14 cellular contexts compared by ENCODE assay signal in the genomic region with DNA sequence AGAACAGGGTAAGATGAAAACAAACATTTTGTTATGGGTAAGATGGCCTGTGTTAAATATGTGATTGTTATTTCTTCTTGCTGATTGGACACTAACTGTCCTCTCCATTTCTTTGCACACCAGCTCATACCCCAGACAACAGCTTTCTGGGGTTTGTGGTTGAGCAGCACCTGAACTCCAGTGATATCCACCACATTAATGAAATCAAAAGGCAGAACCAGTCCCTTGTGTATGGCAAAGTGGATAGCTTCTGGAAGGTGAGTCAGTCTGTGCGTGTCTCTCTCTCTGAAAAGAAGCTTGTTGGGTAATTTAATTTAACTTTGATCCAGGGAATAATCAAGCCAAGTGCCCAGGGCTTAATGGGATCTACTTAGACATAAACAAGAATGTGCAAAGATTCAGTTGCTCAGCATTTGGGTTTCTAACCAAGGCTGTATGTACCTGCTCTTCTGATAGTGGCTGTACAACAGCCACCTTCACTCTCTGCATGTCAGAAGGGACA.
DNase-seq lines count a peak whose midpoint lies in the region; ATAC-seq and TF ChIP-seq lines count a peak whose summit lies in the region.
"Had no signal": no experiment of that assay in that cellular context is flagged by ENCODE, and none has a peak within 500 bp of the region (broad histone marks: within the 10 kb centered on the region; RNA-seq: fewer than 3 reads in every experiment).

No MANE protein-coding gene starts in this region.

- TF ChIP-seq CTCF in heart left ventricle (IDR thresholded peaks at IDR 0.05) = no peak
- TF ChIP-seq CTCF in WERI-Rb-1 (IDR thresholded peaks at IDR 0.05; ENCODE audit: low read depth, low read length) = no peak

- H3K9me3 ChIP-seq in heart left ventricle = no peaks in the 10 kb centered on the region
- H3K9me3 ChIP-seq in WERI-Rb-1 (ENCODE audit: severe bottlenecking) = no peaks in the 10 kb centered on the region
- H3K9me3 ChIP-seq: SK-N-SH had no signal

- H3K4me3 ChIP-seq in heart left ventricle (no peak overlapping the region), WERI-Rb-1 (ENCODE audit: low read depth, low read length) (no peak overlapping the region)
- H3K4me3 ChIP-seq: PC-9 had no signal

- H3K27me3 ChIP-seq in heart left ventricle = no peaks in the 10 kb centered on the region
- no peaks in the 10 kb centered on the region for H3K27me3 ChIP-seq in WERI-Rb-1 (ENCODE audit: insufficient read depth, low read depth, severe bottlenecking)

- peak overlapping the region in 2 of 3 donors; percentile 51 to 82 for H3K27ac Mint-ChIP-seq in IgD-negative memory B cell
- H3K27ac Mint-ChIP-seq: HFFc6 had no signal

- H3K4me1 ChIP-seq in heart left ventricle = peaks cover 0 to 58% (median 42%) of the 10 kb centered on the region in 12 donors

- H3K27me3 Mint-ChIP-seq in IgD-negative memory B cell = no peaks in the 10 kb centered on the region
- H3K27me3 Mint-ChIP-seq: CD8-positive, alpha-beta memory T cell had no signal

- 80 to 100% (median 87%) methylated on average over 1 of the region's 1 CpG for WGBS in heart left ventricle, 4 donors

- intact Hi-C loops in heart left ventricle (cut with DNase I) = loop anchor here in 3 of 10 donors (5.0 to 10.0 kb wide), 2 partner anchors 87 to 105 kb away; no protein-coding TSS in a partner anchor
- intact Hi-C loops in left ventricle myocardium superior (cut with micrococcal nuclease) = loop anchor here (10.0 kb wide), 1 partner anchor 57 kb away; no protein-coding TSS in a partner anchor

- peaks cover 0 to 44% (median 11%) of the 10 kb centered on the region in 9 donors for H3K36me3 ChIP-seq in heart left ventricle
- peaks cover 15% of the 10 kb centered on the region for H3K36me3 ChIP-seq in WERI-Rb-1

- H3K9me3 Mint-ChIP-seq in IgD-negative memory B cell = no peaks in the 10 kb centered on the region
- H3K9me3 Mint-ChIP-seq: CD8-positive, alpha-beta memory T cell; HFFc6 had no signal

- no peak overlapping the region for H3K4me3 Mint-ChIP-seq in IgD-negative memory B cell
- H3K4me3 Mint-ChIP-seq: CD8-positive, alpha-beta memory T cell; HFFc6 had no signal

- DNase-seq in heart left ventricle (no peak), left ventricle myocardium superior (no peak), astrocyte of the hippocampus (ENCODE audit: low read depth, low spot score) (peak; percentile 16), renal cortical epithelial cell (ENCODE audit: low read depth) (peak; percentile 71), WERI-Rb-1 (no peak), DMS114 treated with DMSO at 0.1 percent for 48 hours (lab: John Stamatoyannopoulos, UW; ENCODE audit: unreplicated experiment) (no peak)
- DNase-seq: CD8-positive, alpha-beta memory T cell; EL; HFFc6; Kasumi-1; PC-9; SK-N-SH had no signal

- H3K4me1 Mint-ChIP-seq in IgD-negative memory B cell = peaks cover 5 to 14% (median 13%) of the 10 kb centered on the region in 3 donors

- ATAC-seq in heart left ventricle (no peak), left ventricle myocardium superior (no peak), HG03520 (IDR thresholded peaks at IDR 0.05; ENCODE audit: unreplicated experiment) (no peak)

- peaks cover 11% of the 10 kb centered on the region for H3K36me3 Mint-ChIP-seq in IgD-negative memory B cell

- peak overlapping the region in 7 of 12 donors; percentile 22 to 86 (median 73) for H3K27ac ChIP-seq in heart left ventricle
- H3K27ac ChIP-seq in WERI-Rb-1 = no peak overlapping the region
- H3K27ac ChIP-seq: PC-9 had no signal

- no peak for TF ChIP-seq POLR2A in heart left ventricle (IDR thresholded peaks at IDR 0.05)

Comparison
In these comparisons a context has a peak if more than half of its experiments do, and no peak if none do; other contexts are left out.
1. DNase-seq: peak in astrocyte of the hippocampus (single experiment) and renal cortical epithelial cell (single experiment); none in heart left ventricle (0 of 5), left ventricle myocardium superior (single experiment), WERI-Rb-1 (single experiment) and DMS114 treated with DMSO at 0.1 percent for 48 hours (single experiment).